Comparison of ENCODE assay signal across 8 cellular contexts in the genomic region with DNA sequence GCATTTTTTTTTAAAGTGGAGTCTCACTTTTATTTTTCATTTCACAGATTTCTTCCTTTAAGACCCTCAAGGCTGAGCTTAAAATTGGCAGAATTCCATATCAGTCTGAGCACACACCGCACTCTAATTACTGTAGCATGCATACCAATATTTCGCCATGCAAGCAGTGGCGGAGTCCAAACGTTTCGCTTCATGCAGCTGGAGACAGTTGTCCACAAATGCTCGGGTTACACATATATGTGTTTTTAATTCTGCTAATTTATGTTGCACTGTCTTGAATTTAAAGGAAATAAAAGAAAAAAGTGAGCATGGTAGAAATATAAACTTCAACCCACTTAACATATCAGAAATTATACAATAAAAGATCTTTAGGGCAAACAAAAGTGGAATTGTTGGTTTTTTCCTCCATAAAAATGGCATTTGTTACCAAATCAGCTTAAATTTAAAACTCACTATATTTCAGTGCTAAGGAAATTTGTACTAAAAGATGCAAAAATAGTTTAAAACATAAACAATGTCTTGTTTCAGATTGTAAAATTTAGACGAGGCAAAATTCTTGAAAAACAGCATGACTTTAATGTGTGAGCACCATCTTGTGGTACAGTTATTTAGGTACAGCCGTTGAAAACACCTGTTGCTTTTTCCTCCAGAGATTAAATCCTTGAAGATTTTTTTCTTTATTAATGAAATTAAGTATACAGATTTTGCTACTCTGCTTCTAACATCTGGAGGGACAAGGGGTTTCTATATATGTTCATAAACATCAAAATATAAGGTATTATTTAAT. TPM values are rescaled to one million over a fixed set of nuclear protein-coding genes. Genes with fewer than 3 reads are reported as not detected.
DNase-seq lines count a peak whose midpoint lies in the region; ATAC-seq, FAIRE-seq and TF ChIP-seq lines count a peak whose summit lies in the region.

No MANE protein-coding gene starts in this region.

- ATAC-seq in GM12878 (peak; percentile 69), HG03196 (IDR thresholded peaks at IDR 0.05; ENCODE audit: unreplicated experiment) (no peak)

- SMC1A ChIA-PET in GM12878 (lab: Charles Lee; ENCODE audit: uncharacterized antibody, unreplicated experiment), result interaction anchor here (0.8 to 3.0 kb wide), 9 partner anchors 122 to 227 kb away, joined by 3 to 37 read pairs (median 4); no protein-coding TSS in a partner anchor

- CTCF ChIA-PET in GM12878 (lab: Yijun Ruan, JAX), result interaction anchor here (0.8 to 5.2 kb wide), 17 partner anchors 9 to 861 kb away, joined by 3 to 51 read pairs (median 5); no protein-coding TSS in a partner anchor

- H3K27me3 ChIP-seq in GM12878 (replicated peaks in 1 of 2; ENCODE audit: control insufficient read depth in 2 of 2, insufficient read depth in 2 of 2, low read length in 1 of 2) (no peaks in the 10 kb centered on the region), kidney epithelial cell (ENCODE audit: control insufficient read depth, insufficient read depth, low read length) (no peaks in the 10 kb centered on the region), thymus (ENCODE audit: control insufficient read depth, insufficient read depth) (no peaks in the 10 kb centered on the region)

- no peak overlapping the region for H2AFZ ChIP-seq in GM12878 (ENCODE audit: control insufficient read depth, low read depth, low read length)

- no peak for TF ChIP-seq POLR2A in GM12878 (IDR thresholded peaks at IDR 0.05; ENCODE audit: low read depth, low read length)

- RAD21 ChIA-PET in GM12878 (lab: Charles Lee; ENCODE audit: unreplicated experiment), result interaction anchor here (0.8 to 2.5 kb wide), 3 partner anchors 122 to 218 kb away, joined by 3 to 25 read pairs (median 3); no protein-coding TSS in a partner anchor

- H3K27ac ChIP-seq in GM12878 (ENCODE audit: control insufficient read depth, insufficient read depth) (no peak overlapping the region), thymus (ENCODE audit: low read depth) (no peak overlapping the region)

- H3K9ac ChIP-seq in GM12878 (ENCODE audit: control insufficient read depth, insufficient read depth, low read length), result no peak overlapping the region

- H3K9me3 ChIP-seq in GM12878 (replicated peaks; ENCODE audit: control insufficient read depth, insufficient read depth, low read length), result no peaks in the 10 kb centered on the region
- no peaks in the 10 kb centered on the region for H3K9me3 ChIP-seq in thymus (ENCODE audit: control insufficient read depth)

- WGBS in GM12878 (ENCODE audit: insufficient coverage, insufficient replicate concordance, low lambda C conversion rate, missing lambda C conversion rate), result 42% methylated on average over 8 of the region's 8 CpGs
- 49% methylated on average over 8 of the region's 8 CpGs for WGBS in thymus

- no peak overlapping the region for H3K4me2 ChIP-seq in GM12878 (ENCODE audit: control insufficient read depth, insufficient read depth)

- TF ChIP-seq CTCF in D721Med (IDR thresholded peaks at IDR 0.05; ENCODE audit: insufficient read depth, missing control alignments) (peak; percentile 87), GM12878 (IDR thresholded peaks at IDR 0.05 in 2 of 3, conservative IDR thresholded peaks at IDR 0.05 in 1 of 3; ENCODE audit: control insufficient read depth in 2 of 3, extremely low read depth in 1 of 3, insufficient read depth in 1 of 3, low read depth in 3 of 3, low read length in 3 of 3) (peak; percentile 52 to 77 (median 55)), kidney epithelial cell (IDR thresholded peaks at IDR 0.05; ENCODE audit: insufficient read depth, low read length, poor library complexity, severe bottlenecking) (peak; percentile 48)

- no peaks in the 10 kb centered on the region for H3K79me2 ChIP-seq in GM12878 (ENCODE audit: control insufficient read depth, insufficient read depth, low read length)

- no peaks in the 10 kb centered on the region for H4K20me1 ChIP-seq in GM12878 (ENCODE audit: control insufficient read depth, insufficient read depth)

- H3K4me3 ChIP-seq in GM12878 (no peak overlapping the region), kidney epithelial cell (ENCODE audit: low read depth, low read length) (peak overlapping the region; percentile 7), thymus (ENCODE audit: low read length) (peak overlapping the region; percentile 11)

- intact Hi-C loops in GM12878 (cut with micrococcal nuclease; ENCODE audit: unreplicated experiment), result loop anchor here (1.0 to 10.0 kb wide), 5 partner anchors 122 to 1798 kb away; no protein-coding TSS in a partner anchor

- DNase-seq in D721Med (ENCODE audit: insufficient read length, low spot score) (no peak), HCEC 1CT (peak; percentile 62), NCI-H446 (lab: John Stamatoyannopoulos, UW) (peak; percentile 5 to 63), GM12878 (ENCODE audit: low read depth, low spot score) (no peak), kidney epithelial cell (ENCODE audit: low read depth) (no peak)
- DNase-seq in activated CD4-positive, alpha-beta T cell treated with anti-CD3 and anti-CD28 coated beads for 48 hours, result no peak

- in situ Hi-C loops in GM12878 (cut with MboI), result loop anchor here (5.0 to 25.0 kb wide), 3 partner anchors 123 to 1808 kb away; no protein-coding TSS in a partner anchor

- peak; percentile 72 for FAIRE-seq in D721Med (lab: Jason Lieb, UNC)
- peak; percentile 81 for FAIRE-seq in GM12878 (lab: Jason Lieb, UNC)

- no peaks in the 10 kb centered on the region for H3K36me3 ChIP-seq in GM12878 (ENCODE audit: control insufficient read depth in 2 of 2, insufficient read depth in 2 of 2, low read length in 1 of 2)
- no peaks in the 10 kb centered on the region for H3K36me3 ChIP-seq in kidney epithelial cell (ENCODE audit: control insufficient read depth, insufficient read depth, low read length)
- no peaks in the 10 kb centered on the region for H3K36me3 ChIP-seq in thymus (ENCODE audit: control insufficient read depth, insufficient read depth)

- POLR2A ChIA-PET in GM12878 (lab: Charles Lee), result no interaction called here

- TF ChIP-seq EP300 in GM12878 (IDR thresholded peaks at IDR 0.05; ENCODE audit: borderline replicate concordance in 1 of 2, control insufficient read depth in 1 of 2, low read depth in 2 of 2, low read length in 2 of 2), result no peak

- TF ChIP-seq RAD21 in GM12878 (IDR thresholded peaks at IDR 0.05; ENCODE audit: insufficient read depth, low read depth, low read length), result peak; percentile 89

- no TSS peak for BruUV-seq in GM12878 (replicated peaks; lab: Mats Ljungman, UMichigan)

- H3K4me1 ChIP-seq in GM12878 (ENCODE audit: control insufficient read depth, insufficient read depth, low read length) (no peaks in the 10 kb centered on the region), thymus (ENCODE audit: control insufficient read depth, insufficient read depth, low read length) (no peaks in the 10 kb centered on the region)

TF ChIP-seq in GM12878, 131 proteins besides CTCF, POLR2A, EP300 and RAD21 (continues in another document):
- TF ChIP-seq SMC3 (IDR thresholded peaks at IDR 0.05; ENCODE audit: borderline replicate concordance, low read length), result peak; percentile 87

RNA-seq across cellular contexts. Expression of gene KANSL1L, which starts 24.1 kb away (rescaled TPM):
- 31.4 and 31.8 TPM in 2 replicates for total RNA-seq in GM12878 (2013; cell fraction: nucleolus; rRNA removed)
- total RNA-seq in GM12878 (2014; rRNA removed) (3.6 and 7.0 TPM in 2 replicates), GM12878 (2014; rRNA removed; fragmentation: Illumina TruSeq; extraction: Trizol) (7.1 and 8.6 TPM in 2 replicates), GM12878 (2021) (4.3 and 4.5 TPM in 2 replicates), kidney epithelial cell (11.2 and 11.5 TPM in 2 replicates)
- 2.0 TPM for polyA plus RNA-seq in GM12878 (2011; ENCODE audit: low read depth)
- polyA plus RNA-seq in GM12878 (2011; rRNA removed) (9.5 and 15.6 TPM in 2 replicates), GM12878 (2014; fragmentation: Illumina TruSeq; extraction: Trizol) (6.5 and 9.0 TPM in 2 replicates), GM12878 (2014; fragmentation: Nextera tagmentation; extraction: Ambion mirVana) (1 to 10 TPM; 1.2 to 1.8 TPM), GM12878 (2014; rRNA removed) (3.9 and 5.6 TPM in 2 replicates), GM12878 (2016; fragmentation: Nextera tagmentation; extraction: Ambion mirVana) (1 to 10 TPM; 2.6 to 3.6 TPM), thymus (13.8 TPM)
- polyA plus RNA-seq in GM12878 (2011; cell fraction: cytosol; rRNA removed), result 3.7 and 4.7 TPM in 2 replicates
- 9.0 and 9.5 TPM in 2 replicates for polyA plus RNA-seq in GM12878 (2011; cell fraction: nucleus; rRNA removed)
- 3.7 and 3.8 TPM in 2 replicates for polyA plus RNA-seq in GM12878 (2012)
- 10.3 and 10.5 TPM in 2 replicates for polyA minus RNA-seq in GM12878 (2011; rRNA and poly(A)+ RNA removed)
- polyA minus RNA-seq in GM12878 (2011; cell fraction: cytosol; rRNA and poly(A)+ RNA removed), result 4.1 and 5.3 TPM in 2 replicates
- polyA minus RNA-seq in GM12878 (2011; cell fraction: nucleus; rRNA and poly(A)+ RNA removed), result 9.9 and 15.5 TPM in 2 replicates

RNA-seq across cellular contexts. Expression of gene ACADL, which starts 30.0 kb away (rescaled TPM):
- not detected in 2 replicates for total RNA-seq in GM12878 (2013; cell fraction: nucleolus; rRNA removed)
- total RNA-seq in GM12878 (2014; rRNA removed), result not detected in 2 replicates
- total RNA-seq in GM12878 (2014; rRNA removed; fragmentation: Illumina TruSeq; extraction: Trizol), result not detected in 2 replicates
- not detected in 2 replicates for total RNA-seq in GM12878 (2021)
- not detected for polyA plus RNA-seq in GM12878 (2011; ENCODE audit: low read depth)
- polyA plus RNA-seq in GM12878 (2011; rRNA removed), result not detected in 2 replicates
- not detected in 2 replicates for polyA plus RNA-seq in GM12878 (2011; cell fraction: cytosol; rRNA removed)
- polyA plus RNA-seq in GM12878 (2011; cell fraction: nucleus; rRNA removed), result not detected in 2 replicates
- not detected in 2 replicates for polyA plus RNA-seq in GM12878 (2012)
- polyA plus RNA-seq in GM12878 (2014; fragmentation: Illumina TruSeq; extraction: Trizol), result not detected in 2 replicates
- polyA plus RNA-seq in GM12878 (2014; fragmentation: Nextera tagmentation; extraction: Ambion mirVana), result not detected
- polyA plus RNA-seq in GM12878 (2014; rRNA removed), result not detected in 2 replicates
- not detected for polyA plus RNA-seq in GM12878 (2016; fragmentation: Nextera tagmentation; extraction: Ambion mirVana)
- polyA minus RNA-seq in GM12878 (2011; rRNA and poly(A)+ RNA removed), result not detected in 2 replicates
- not detected in 2 replicates for polyA minus RNA-seq in GM12878 (2011; cell fraction: cytosol; rRNA and poly(A)+ RNA removed)
- not detected in 2 replicates for polyA minus RNA-seq in GM12878 (2011; cell fraction: nucleus; rRNA and poly(A)+ RNA removed)
- total RNA-seq in kidney epithelial cell, result 1.1 and 1.5 TPM in 2 replicates
- 17.8 TPM for polyA plus RNA-seq in thymus

Comparison
In these comparisons a context has a peak if more than half of its experiments do, and no peak if none do; other contexts are left out.
1. DNase-seq: peak in HCEC 1CT (single experiment) and NCI-H446 (2 of 2); none in D721Med (single experiment), GM12878 (single experiment), kidney epithelial cell (single experiment) and activated CD4-positive, alpha-beta T cell treated with anti-CD3 and anti-CD28 coated beads for 48 hours (single experiment).
2. Peak in every context shown above with its lines, with median percentiles within 50 percentile points of each other: CTCF ChIP-seq.